Comparison of ENCODE assay signal across 16 cellular contexts in genomic region chr17:61209524-61209923, GRCh38.
DNase-seq lines count a peak whose midpoint lies in the region; ATAC-seq lines count a peak whose summit lies in the region.
"Had no signal": no experiment of that assay in that cellular context is flagged by ENCODE, and none has a peak within 500 bp of the region (broad histone marks: within the 10 kb centered on the region; RNA-seq: fewer than 3 reads in every experiment).

No MANE protein-coding gene starts in this region.

- H3K36me3 ChIP-seq in skeletal muscle satellite cell (ENCODE audit: insufficient read depth, low read length) = no peaks in the 10 kb centered on the region
- H3K36me3 ChIP-seq: pancreas had no signal

- no peaks in the 10 kb centered on the region for H3K9me3 ChIP-seq in skeletal muscle satellite cell (replicated peaks; ENCODE audit: low read length)
- H3K9me3 ChIP-seq: body of pancreas, pancreas had no signal

- no peak for ATAC-seq in GM21367 (IDR thresholded peaks at IDR 0.05; ENCODE audit: unreplicated experiment)
- no peak for ATAC-seq in HG02678 (IDR thresholded peaks at IDR 0.05; ENCODE audit: unreplicated experiment)
- no peak for ATAC-seq in GM21723 (IDR thresholded peaks at IDR 0.05; ENCODE audit: unreplicated experiment)

- H3K27ac ChIP-seq in layer of hippocampus (ENCODE audit: low read depth, low read length) = peak overlapping the region; percentile 32

- H3K4me3 ChIP-seq in skeletal muscle satellite cell (ENCODE audit: low read length) = no peak overlapping the region
- H3K4me3 ChIP-seq: body of pancreas had no signal

- H3K27me3 ChIP-seq in layer of hippocampus (ENCODE audit: control insufficient read depth, insufficient read depth, low read length) = no peaks in the 10 kb centered on the region
- H3K27me3 ChIP-seq in skeletal muscle satellite cell (ENCODE audit: control insufficient read depth, insufficient read depth, low read length) = no peaks in the 10 kb centered on the region
- H3K27me3 ChIP-seq: body of pancreas, pancreas had no signal

- H3K4me1 ChIP-seq in skeletal muscle satellite cell (ENCODE audit: control insufficient read depth, insufficient read depth, low read length) = peaks cover 21% of the 10 kb centered on the region

- peak overlapping the region; percentile 67 for H3K4me2 ChIP-seq in skeletal muscle satellite cell (ENCODE audit: low read length)

- no peak overlapping the region for H3K9ac ChIP-seq in skeletal muscle satellite cell (ENCODE audit: low read depth, low read length)

- peak; percentile 94 for DNase-seq in NCI-H69 (lab: John Stamatoyannopoulos, UW)
- peak; percentile 6 for DNase-seq in cerebellar cortex (ENCODE audit: low spot score)
- DNase-seq in AG20443 (ENCODE audit: low spot score) = no peak
- DNase-seq: CD4-positive, alpha-beta T cell; immature natural killer cell; Karpas-422; pancreas; SIG-M5; stimulated activated CD4-positive, alpha-beta T cell treated with anti-CD3 and anti-CD28 coated beads, Interleukin-4, amount 100 ng/mL, for 24 hours; stimulated activated naive CD4-positive, alpha-beta T cell treated with Interleukin-2 at 50 U/mL for 16 hours had no signal
